27 cellular contexts compared by ENCODE assay signal in the genomic region with DNA sequence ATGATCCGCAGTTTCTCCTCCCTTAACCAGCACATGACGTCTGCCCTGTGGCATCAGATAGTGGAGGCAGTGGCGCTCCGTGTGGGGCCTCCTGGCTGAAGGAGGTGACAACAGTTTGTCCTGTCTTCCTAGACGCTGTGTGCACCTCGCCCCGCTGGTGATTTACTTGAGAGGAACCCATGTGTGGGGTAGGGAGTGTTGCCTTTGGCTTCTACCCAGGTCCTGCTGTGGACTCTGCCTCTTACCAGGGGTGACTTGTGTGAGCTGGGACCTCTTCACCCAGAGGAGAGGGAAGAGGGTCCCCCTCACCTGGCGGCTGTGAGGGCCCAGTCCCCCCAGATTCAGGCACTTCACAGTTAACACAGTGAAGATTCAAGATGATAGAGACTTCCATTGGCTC.
"Had no signal": no experiment of that assay in that cellular context is flagged by ENCODE, and none has a peak within 500 bp of the region (broad histone marks: within the 10 kb centered on the region; RNA-seq: fewer than 3 reads in every experiment).

No MANE protein-coding gene starts in this region.

- H3K9me3 ChIP-seq: neutrophil, pancreas, prostate gland, right lobe of liver, sigmoid colon, stomach, thoracic aorta, thyroid gland, tibial nerve, upper lobe of left lung had no signal

- H2AFZ ChIP-seq: neural progenitor cell had no signal

- H3K27ac Mint-ChIP-seq: naive B cell; natural killer cell treated with Interleukin-12 subunit alpha and Interleukin-12 subunit beta and Interleukin-15 and Interleukin-18, amount 100 ng/mL, for 72 hours; neural progenitor cell; stimulated activated effector memory CD8-positive, alpha-beta T cell treated with anti-CD3 and anti-CD28 coated beads, Interleukin-12 subunit alpha, Interleukin-12 subunit beta, amount 100 ng/mL, for 72 hours; stimulated activated naive B cell treated with anti-CD40 and anti-IgM and Interleukin-4, amounts not matched to agents 10 μg/mL and 1 μg/mL and 100 μg/mL, for 72 hours; stimulated activated naive CD8-positive, alpha-beta T cell treated with anti-CD3 and anti-CD28 coated beads, Interleukin-15, Interleukin-2, amounts not matched to agents 100 ng/mL and 50 ng/mL, for 24 hours had no signal

- H3K27me3 ChIP-seq: neural progenitor cell, neutrophil, pancreas, right lobe of liver, sigmoid colon, stomach, thyroid gland, tibial nerve, upper lobe of left lung had no signal

- H3K27ac ChIP-seq: neural progenitor cell, neutrophil, pancreas, prostate gland, right lobe of liver, sigmoid colon, stomach, thoracic aorta, thyroid gland, tibial nerve, upper lobe of left lung had no signal

- H3K9me3 Mint-ChIP-seq: natural killer cell treated with Interleukin-12 subunit alpha and Interleukin-12 subunit beta and Interleukin-15 and Interleukin-18, amount 100 ng/mL, for 72 hours; stimulated activated effector memory CD8-positive, alpha-beta T cell treated with anti-CD3 and anti-CD28 coated beads, Interleukin-12 subunit alpha, Interleukin-12 subunit beta, amount 100 ng/mL, for 72 hours; stimulated activated naive CD8-positive, alpha-beta T cell treated with anti-CD3 and anti-CD28 coated beads, Interleukin-15, Interleukin-2, amounts not matched to agents 100 ng/mL and 50 ng/mL, for 24 hours had no signal

- H3K4me1 Mint-ChIP-seq: stimulated activated effector memory CD8-positive, alpha-beta T cell treated with anti-CD3 and anti-CD28 coated beads, Interleukin-12 subunit alpha, Interleukin-12 subunit beta, amount 100 ng/mL, for 72 hours; stimulated activated naive B cell treated with anti-CD40 and anti-IgM and Interleukin-4, amounts not matched to agents 10 μg/mL and 1 μg/mL and 100 μg/mL, for 72 hours had no signal

- H3K4me3 ChIP-seq: neural progenitor cell, pancreas, prostate gland, right lobe of liver, sigmoid colon, stomach, thoracic aorta, thyroid gland, tibial nerve, upper lobe of left lung had no signal

- H3K4me3 Mint-ChIP-seq: naive thymus-derived CD8-positive, alpha-beta T cell; natural killer cell treated with Interleukin-12 subunit alpha and Interleukin-12 subunit beta and Interleukin-15 and Interleukin-18, amount 100 ng/mL, for 72 hours; neural progenitor cell; stimulated activated effector memory CD8-positive, alpha-beta T cell treated with anti-CD3 and anti-CD28 coated beads, Interleukin-12 subunit alpha, Interleukin-12 subunit beta, amount 100 ng/mL, for 72 hours; stimulated activated naive B cell treated with anti-CD40 and anti-IgM and Interleukin-4, amounts not matched to agents 10 μg/mL and 1 μg/mL and 100 μg/mL, for 72 hours; stimulated activated naive CD8-positive, alpha-beta T cell treated with anti-CD3 and anti-CD28 coated beads, Interleukin-15, Interleukin-2, amounts not matched to agents 100 ng/mL and 50 ng/mL, for 24 hours had no signal

- H3K4me1 ChIP-seq: neural progenitor cell, pancreas, prostate gland, right lobe of liver, sigmoid colon, stomach, thyroid gland, tibial nerve, upper lobe of left lung had no signal

- H3K4me2 ChIP-seq: neural progenitor cell had no signal

- DNase-seq: naive B cell; naive thymus-derived CD8-positive, alpha-beta T cell; nucleus accumbens; retina; right lobe of liver; sigmoid colon; small intestine; stimulated activated CD4-positive, alpha-beta T cell treated with anti-CD3 and anti-CD28 coated beads, Interleukin-15, amount 100 ng/mL, for 24 hours; stimulated activated CD4-positive, alpha-beta T cell treated with anti-CD3 and anti-CD28 coated beads, Interleukin-2, amount 100 ng/mL, for 24 hours; stimulated activated CD4-positive, alpha-beta T cell treated with anti-CD3 and anti-CD28 coated beads, Interleukin-2, amount 100 ng/mL, for 48 hours; stimulated activated CD4-positive, alpha-beta T cell treated with anti-CD3 and anti-CD28 coated beads, Interleukin-4, amount 100 ng/mL, for 24 hours; stimulated activated naive B cell treated with anti-CD40 and anti-IgM and Interleukin-4, amounts not matched to agents 10 μg/mL and 1 μg/mL and 100 μg/mL, for 72 hours; stimulated activated naive CD4-positive, alpha-beta T cell treated with Interleukin-2 at 50 U/mL for 16 hours; stomach; thyroid gland; trophoblast cell; upper lobe of left lung had no signal

- H3K27me3 Mint-ChIP-seq: stimulated activated naive CD8-positive, alpha-beta T cell treated with anti-CD3 and anti-CD28 coated beads, Interleukin-15, Interleukin-2, amounts not matched to agents 100 ng/mL and 50 ng/mL, for 24 hours had no signal

- H3K9ac ChIP-seq: neural progenitor cell had no signal

- H3K36me3 Mint-ChIP-seq: naive B cell; naive thymus-derived CD8-positive, alpha-beta T cell; natural killer cell treated with Interleukin-12 subunit alpha and Interleukin-12 subunit beta and Interleukin-15 and Interleukin-18, amount 100 ng/mL, for 72 hours; stimulated activated effector memory CD8-positive, alpha-beta T cell treated with anti-CD3 and anti-CD28 coated beads, Interleukin-12 subunit alpha, Interleukin-12 subunit beta, amount 100 ng/mL, for 72 hours; stimulated activated naive B cell treated with anti-CD40 and anti-IgM and Interleukin-4, amounts not matched to agents 10 μg/mL and 1 μg/mL and 100 μg/mL, for 72 hours had no signal

- ATAC-seq: naive thymus-derived CD8-positive, alpha-beta T cell; natural killer cell treated with Interleukin-12 subunit alpha and Interleukin-12 subunit beta and Interleukin-15 and Interleukin-18, amount 100 ng/mL, for 72 hours; pancreas; right cardiac atrium; right lobe of liver; stimulated activated effector memory CD8-positive, alpha-beta T cell treated with anti-CD3 and anti-CD28 coated beads, Interleukin-12 subunit alpha, Interleukin-12 subunit beta, amount 100 ng/mL, for 72 hours; stimulated activated naive B cell treated with anti-CD40 and anti-IgM and Interleukin-4, amounts not matched to agents 10 μg/mL and 1 μg/mL and 100 μg/mL, for 72 hours had no signal

- H3K36me3 ChIP-seq: neural progenitor cell, neutrophil, pancreas, prostate gland, right lobe of liver, sigmoid colon, stomach, thoracic aorta, thyroid gland, tibial nerve, upper lobe of left lung had no signal
